1 cellular context compared by ENCODE assay signal in genomic region chr18:68467966-68468365, GRCh38.
TF ChIP-seq lines count a peak whose summit lies in the region.

No MANE protein-coding gene starts in this region.

TF ChIP-seq in H1, 55 proteins besides CTCF, POLR2A, EP300 and RAD21 (continued from another document):
- TF ChIP-seq CHD7 (IDR thresholded peaks at IDR 0.05; ENCODE audit: insufficient replicate concordance, low read length): no peak
- TF ChIP-seq BCL11A (IDR thresholded peaks at IDR 0.05; ENCODE audit: low read depth in 2 of 2, low read length in 2 of 2): no peak
- TF ChIP-seq MAFK (IDR thresholded peaks at IDR 0.05; ENCODE audit: low read depth, low read length): no peak
- no peak for TF ChIP-seq JUND (IDR thresholded peaks at IDR 0.05; ENCODE audit: low read length)
- TF ChIP-seq CREB1 (IDR thresholded peaks at IDR 0.05): no peak
- no peak for TF ChIP-seq RFX5 (IDR thresholded peaks at IDR 0.05; ENCODE audit: borderline replicate concordance, low read depth, low read length)
- no peak for TF ChIP-seq SUZ12 (IDR thresholded peaks at IDR 0.05; ENCODE audit: low read length)
- no peak for TF ChIP-seq SIN3A (conservative IDR thresholded peaks at IDR 0.05 in 1 of 2, IDR thresholded peaks at IDR 0.05 in 1 of 2; ENCODE audit: low read depth in 1 of 2, low read length in 2 of 2)
- TF ChIP-seq TCF12 (IDR thresholded peaks at IDR 0.05; ENCODE audit: low read depth, low read length): no peak
TF ChIP-seq in H1: peak in this region for 0.
